ENCODE assay signal across 8 cellular contexts in genomic region chr1:15892857-15893599, GRCh38. TPM values are rescaled to one million over a fixed set of nuclear protein-coding genes. Genes with fewer than 3 reads are reported as not detected.
DNase-seq lines count a peak whose midpoint lies in the region; ATAC-seq and TF ChIP-seq lines count a peak whose summit lies in the region.
"Not testable (repeated sequence)": the region's sequence is repeated elsewhere in the genome, so short reads cannot be mapped to it uniquely, and the experiment has no call there.

No MANE protein-coding gene starts in this region.

- H3K27me3 ChIP-seq in DND-41 (ENCODE audit: insufficient read depth, low read length, poor library complexity); ascending aorta; trophoblast cell (ENCODE audit: insufficient read depth, low read length); upper lobe of right lung: not testable (repeated sequence)

- H3K79me1 ChIP-seq in trophoblast cell (ENCODE audit: low read length) = not testable (repeated sequence)

- H3K27me3 Mint-ChIP-seq in T-helper 2 cell treated with Interferon-gamma antibody and Interleukin-4, amounts not matched to agents 5 μg/mL and 100 μg/mL, for 36 hours (ENCODE audit: low read depth) = not testable (repeated sequence)

- H2BK12ac ChIP-seq in trophoblast cell (ENCODE audit: low read length) = not testable (repeated sequence)

- not testable (repeated sequence) for H3K9ac ChIP-seq in DND-41 (ENCODE audit: low read depth, low read length); trophoblast cell (ENCODE audit: low read length)

- WGBS in trophoblast cell (ENCODE audit: extremely low coverage, insufficient coverage, insufficient read length) = no CpG with 5 or more reads among the region's 6 CpGs

- ATAC-seq in DND-41 (ENCODE audit: insufficient read depth, low read depth) = not testable (repeated sequence)
- peak; percentile 41 for ATAC-seq in upper lobe of right lung

- not testable (repeated sequence) for H4K12ac ChIP-seq in trophoblast cell (ENCODE audit: low read depth, low read length)

- not testable (repeated sequence) for H3K9me3 Mint-ChIP-seq in T-helper 2 cell treated with Interferon-gamma antibody and Interleukin-4, amounts not matched to agents 5 μg/mL and 100 μg/mL, for 36 hours

- DNase-seq in DND-41; T-helper 2 cell treated with Interferon-gamma antibody and Interleukin-4, amounts not matched to agents 5 μg/mL and 100 μg/mL, for 36 hours (ENCODE audit: low spot score); ascending aorta (ENCODE audit: low spot score in 2 of 2); upper lobe of right lung: not testable (repeated sequence)
- DNase-seq in MV-4-11 (lab: John Stamatoyannopoulos, UW) (peak; percentile 36), erythroblast (lab: John Stamatoyannopoulos, UW) (peak; percentile 78 to 84), iris pigment epithelial cell (ENCODE audit: low read depth) (peak; percentile 76), trophoblast cell (peak in 1 of 2 donors; percentile 52)

- H3K9me3 ChIP-seq in DND-41 (ENCODE audit: insufficient read depth, low read length, severe bottlenecking); ascending aorta; trophoblast cell (ENCODE audit: insufficient read depth, low read depth, low read length); upper lobe of right lung: not testable (repeated sequence)

- H3K27ac ChIP-seq in DND-41 (ENCODE audit: low read length) (peak overlapping the region; percentile 30; the same call in 1 of the 2 replicates), ascending aorta (peak overlapping the region; percentile 67 to 86), trophoblast cell (ENCODE audit: low read depth, low read length) (peak overlapping the region; percentile 1), upper lobe of right lung (peak overlapping the region; percentile 58)

- not testable (repeated sequence) for H3K4me2 ChIP-seq in DND-41 (ENCODE audit: insufficient read depth, low read length); trophoblast cell (ENCODE audit: low read length)

- not testable (repeated sequence) for TF ChIP-seq CTCF in DND-41 (IDR thresholded peaks at IDR 0.05; ENCODE audit: borderline replicate concordance, extremely low read depth, low read length, poor library complexity, severe bottlenecking); ascending aorta (IDR thresholded peaks at IDR 0.05); upper lobe of right lung (IDR thresholded peaks at IDR 0.05)

- not testable (repeated sequence) for H3K23ac ChIP-seq in trophoblast cell (ENCODE audit: low read length)

- H3K4me1 ChIP-seq in DND-41 (ENCODE audit: insufficient read depth, low read length); trophoblast cell (ENCODE audit: control insufficient read depth in 1 of 2, insufficient read depth in 2 of 2, low read length in 2 of 2): not testable (repeated sequence)
- peaks cover 4 to 60% of the 10 kb centered on the region in 2 donors for H3K4me1 ChIP-seq in ascending aorta
- peaks cover 30% of the 10 kb centered on the region for H3K4me1 ChIP-seq in upper lobe of right lung

- H2BK120ac ChIP-seq in trophoblast cell (ENCODE audit: insufficient read depth, low read length, poor library complexity) = not testable (repeated sequence)

- not testable (repeated sequence) for H4K91ac ChIP-seq in trophoblast cell (ENCODE audit: low read depth, low read length)

- peaks cover 87% of the 10 kb centered on the region for H4K20me1 ChIP-seq in DND-41 (ENCODE audit: insufficient read depth, low read length)

- not testable (repeated sequence) for H3K4ac ChIP-seq in trophoblast cell (ENCODE audit: low read depth, low read length)

- H3K4me3 Mint-ChIP-seq in T-helper 2 cell treated with Interferon-gamma antibody and Interleukin-4, amounts not matched to agents 5 μg/mL and 100 μg/mL, for 36 hours = not testable (repeated sequence)

- not testable (repeated sequence) for H3K18ac ChIP-seq in trophoblast cell (ENCODE audit: low read length)

- not testable (repeated sequence) for H3K4me3 ChIP-seq in DND-41 (ENCODE audit: low read depth in 1 of 2, low read length in 2 of 2); ascending aorta; trophoblast cell (ENCODE audit: low read depth, low read length); upper lobe of right lung

- H3K36me3 ChIP-seq in DND-41 (ENCODE audit: insufficient read depth, low read length) = peaks cover 53% of the 10 kb centered on the region
- H3K36me3 ChIP-seq in ascending aorta; trophoblast cell (ENCODE audit: control insufficient read depth in 1 of 2, insufficient read depth in 2 of 2, low read length in 2 of 2); upper lobe of right lung: not testable (repeated sequence)

- TF ChIP-seq POLR2A in erythroblast (IDR thresholded peaks at IDR 0.05; ENCODE audit: low read length) = not testable (repeated sequence)

- H2BK5ac ChIP-seq in trophoblast cell (ENCODE audit: low read depth, low read length, poor library complexity) = not testable (repeated sequence)

- H3K79me2 ChIP-seq in DND-41 (ENCODE audit: insufficient read depth, low read length) = peaks cover 100% of the 10 kb centered on the region
- H3K79me2 ChIP-seq in trophoblast cell (ENCODE audit: control insufficient read depth, insufficient read depth, low read length, poor library complexity) = not testable (repeated sequence)

- not testable (repeated sequence) for H2AK5ac ChIP-seq in trophoblast cell (ENCODE audit: low read length)

- H3K4me1 Mint-ChIP-seq in T-helper 2 cell treated with Interferon-gamma antibody and Interleukin-4, amounts not matched to agents 5 μg/mL and 100 μg/mL, for 36 hours (ENCODE audit: low read depth) = peaks cover 16% of the 10 kb centered on the region

- peaks cover 17% of the 10 kb centered on the region for H3K36me3 Mint-ChIP-seq in T-helper 2 cell treated with Interferon-gamma antibody and Interleukin-4, amounts not matched to agents 5 μg/mL and 100 μg/mL, for 36 hours (ENCODE audit: low read depth)

- H2AFZ ChIP-seq in DND-41 (ENCODE audit: low read depth, low read length); trophoblast cell (ENCODE audit: insufficient read depth, low read length, poor library complexity): not testable (repeated sequence)

- intact Hi-C loops in ascending aorta (cut with DNase I) = loop anchor here (5.0 kb wide), 1 partner anchor 44 kb away; no protein-coding TSS in a partner anchor
- intact Hi-C loops in upper lobe of right lung (cut with DNase I) = not testable (repeated sequence)

- H4K8ac ChIP-seq in trophoblast cell (ENCODE audit: low read depth, low read length) = not testable (repeated sequence)

- peak overlapping the region; percentile 56 for H3K27ac Mint-ChIP-seq in T-helper 2 cell treated with Interferon-gamma antibody and Interleukin-4, amounts not matched to agents 5 μg/mL and 100 μg/mL, for 36 hours

- H3K14ac ChIP-seq in trophoblast cell (ENCODE audit: low read length) = not testable (repeated sequence)

RNA-seq across cellular contexts. Expression of gene SPEN, which starts 45.5 kb away (rescaled TPM):
- total RNA-seq in ascending aorta (53.9 TPM), upper lobe of right lung (53.1 TPM)
- 21.2 and 21.4 TPM in 2 replicates for polyA plus RNA-seq in trophoblast cell (2013)

Comparison
In these comparisons a context has a peak if more than half of its experiments do, and no peak if none do; other contexts are left out.
1. H3K27ac ChIP-seq: peak in every context shown above with its lines; median percentile 76 in ascending aorta; 58 in upper lobe of right lung; 30 in DND-41; 1 in trophoblast cell.